ENCODE assay signal across 13 cellular contexts in genomic region chrX:112738347-112739033, GRCh38. TPM values are rescaled to one million over a fixed set of nuclear protein-coding genes. Genes with fewer than 3 reads are reported as not detected.
DNase-seq lines count a peak whose midpoint lies in the region; ATAC-seq and TF ChIP-seq lines count a peak whose summit lies in the region.
"Had no signal": no experiment of that assay in that cellular context is flagged by ENCODE, and none has a peak within 500 bp of the region (broad histone marks: within the 10 kb centered on the region; RNA-seq: fewer than 3 reads in every experiment).

No MANE protein-coding gene starts in this region.

- peak; percentile 55 for ATAC-seq in GM18861 (IDR thresholded peaks at IDR 0.05; ENCODE audit: unreplicated experiment)
- peak; percentile 59 for ATAC-seq in HG02852 (IDR thresholded peaks at IDR 0.05; ENCODE audit: unreplicated experiment)

- DNase-seq in GM12865 (ENCODE audit: low read depth) (peak; percentile 14), RPMI7951 (ENCODE audit: low read depth) (peak; percentile 24), NCI-H345 treated with DMSO at 0.1 percent for 48 hours (lab: John Stamatoyannopoulos, UW; ENCODE audit: unreplicated experiment) (no peak), AG08396 (ENCODE audit: low spot score) (no peak), SHP77 treated with DMSO at 0.1 percent for 48 hours (lab: John Stamatoyannopoulos, UW) (no peak), erythroblast (lab: John Stamatoyannopoulos, UW) (no peak)
- DNase-seq: caudate nucleus, NCI-H1105, NCI-H510A, ovary, substantia nigra had no signal

- TF ChIP-seq CTCF in GM12865 (IDR thresholded peaks at IDR 0.05; ENCODE audit: insufficient read depth, low read depth, low read length, missing control alignments): no peak

- no peak overlapping the region for H3K4me3 ChIP-seq in GM12865 (ENCODE audit: low read depth, low read length)
- H3K4me3 ChIP-seq: ovary had no signal

- TF ChIP-seq POLR2A in erythroblast (IDR thresholded peaks at IDR 0.05; ENCODE audit: low read length): no peak

RNA-seq across cellular contexts. Expression of gene LHFPL1, which starts 58.8 kb away (rescaled TPM):
- total RNA-seq in RPMI7951 (2014; rRNA removed; shearing (Covaris generic)): not detected in 2 replicates

Comparison
In these comparisons a context has a peak if more than half of its experiments do, and no peak if none do; other contexts are left out.
1. DNase-seq: peak in GM12865 (single experiment) and RPMI7951 (single experiment); none in NCI-H345 treated with DMSO at 0.1 percent for 48 hours (single experiment), AG08396 (single experiment), SHP77 treated with DMSO at 0.1 percent for 48 hours (single experiment) and erythroblast (0 of 2).